14 cellular contexts compared by ENCODE assay signal in the genomic region with DNA sequence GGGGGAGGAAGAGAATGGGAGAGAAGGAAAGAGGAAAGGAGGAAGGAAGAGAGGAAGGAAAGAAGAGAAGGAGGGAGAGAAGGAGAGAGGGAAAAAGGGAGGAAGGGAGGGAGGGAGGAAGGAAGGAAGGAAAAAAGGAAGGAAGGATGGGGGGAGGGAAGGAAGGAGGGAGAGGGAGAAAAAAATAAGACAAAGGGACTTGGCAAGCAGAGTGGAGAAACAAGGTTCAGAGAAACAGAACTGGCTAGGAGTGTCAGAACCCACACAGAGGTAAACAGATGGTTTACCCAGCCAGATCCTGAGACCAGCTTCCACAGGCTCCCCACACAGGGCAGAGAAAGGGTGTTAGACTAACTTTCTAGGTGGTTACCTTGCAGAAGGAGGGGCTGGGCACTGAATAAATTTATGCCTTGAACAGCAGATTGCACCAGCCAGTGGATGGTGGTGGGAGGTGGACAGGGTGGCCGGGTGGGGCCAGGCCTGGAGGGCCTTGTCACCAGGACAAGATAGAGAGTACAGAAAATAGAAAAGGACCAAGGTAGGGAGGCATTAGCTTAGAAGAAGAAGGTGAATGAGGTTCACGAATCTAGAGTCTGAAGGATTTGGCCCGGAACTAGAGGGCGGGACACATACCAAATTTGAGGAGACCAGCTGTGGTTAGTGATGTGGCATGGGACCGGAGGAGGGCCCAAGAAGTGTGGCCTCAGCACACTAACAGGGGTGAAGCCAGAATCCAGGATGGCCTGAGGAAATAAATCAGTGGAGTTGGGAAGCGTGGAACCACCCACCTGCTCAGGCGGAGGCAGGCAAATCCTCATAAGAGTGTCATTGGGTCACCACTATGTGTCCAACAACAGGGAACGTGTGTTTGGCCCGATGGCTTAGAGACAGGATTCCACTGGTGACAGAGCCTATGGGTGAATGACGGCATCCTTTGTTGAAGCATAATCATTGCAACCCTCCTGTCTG. TPM values are rescaled to one million over a fixed set of nuclear protein-coding genes. Genes with fewer than 3 reads are reported as not detected.
DNase-seq lines count a peak whose midpoint lies in the region; ATAC-seq and TF ChIP-seq lines count a peak whose summit lies in the region.
"Had no signal": no experiment of that assay in that cellular context is flagged by ENCODE, and none has a peak within 500 bp of the region (broad histone marks: within the 10 kb centered on the region; RNA-seq: fewer than 3 reads in every experiment).

No MANE protein-coding gene starts in this region.

- H3K4me1 ChIP-seq in esophagus muscularis mucosa (peaks cover 14 to 31% (median 25%) of the 10 kb centered on the region in 4 donors), trophoblast cell (ENCODE audit: control insufficient read depth in 1 of 2, insufficient read depth in 2 of 2, low read length in 2 of 2) (peaks cover 0 to 7% of the 10 kb centered on the region in 2 experiments)

- WGBS in esophagus muscularis mucosa = 88% methylated on average over 10 of the region's 10 CpGs
- whole genome bisulfite sequencing in trophoblast cell (ENCODE audit: extremely low coverage, insufficient coverage, insufficient read length) = no CpG with 5 or more reads among the region's 10 CpGs

- TF ChIP-seq CTCF in AG04450 (IDR thresholded peaks at IDR 0.05; ENCODE audit: low read depth, low read length) (no peak), esophagus muscularis mucosa (IDR thresholded peaks at IDR 0.05) (no peak)

- CTCF ChIA-PET in AG04450 (lab: Charles Lee) = interaction anchor here (1.0 kb wide), 1 partner anchor 101 kb away, joined by 3 read pairs; no protein-coding TSS in a partner anchor

- no peak for TF ChIP-seq POLR2A in esophagus muscularis mucosa (IDR thresholded peaks at IDR 0.05; ENCODE audit: low read depth)

- no peak overlapping the region for H2BK5ac ChIP-seq in trophoblast cell (ENCODE audit: low read depth, low read length, poor library complexity)

- H3K27me3 ChIP-seq in AG04450 (ENCODE audit: control insufficient read depth, insufficient read depth, low read length) (no peaks in the 10 kb centered on the region), esophagus muscularis mucosa (no peaks in the 10 kb centered on the region), trophoblast cell (ENCODE audit: insufficient read depth, low read length) (no peaks in the 10 kb centered on the region)

- peak overlapping the region; percentile 16 for H4K91ac ChIP-seq in trophoblast cell (ENCODE audit: low read depth, low read length)

- TF ChIP-seq EP300 in esophagus muscularis mucosa (IDR thresholded peaks at IDR 0.05) = no peak

- H3K36me3 ChIP-seq in esophagus muscularis mucosa = peaks cover 0 to 16% (median 0%) of the 10 kb centered on the region in 4 donors
- no peaks in the 10 kb centered on the region for H3K36me3 ChIP-seq in trophoblast cell (ENCODE audit: control insufficient read depth in 1 of 2, insufficient read depth in 2 of 2, low read length in 2 of 2)

- H2AK5ac ChIP-seq in trophoblast cell (ENCODE audit: low read length) = no peak overlapping the region

- no peak overlapping the region for H4K8ac ChIP-seq in trophoblast cell (ENCODE audit: low read depth, low read length)

- intact Hi-C loops in esophagus muscularis mucosa (cut with DNase I) = no loop called here

- H3K18ac ChIP-seq in trophoblast cell (ENCODE audit: low read length) = no peak overlapping the region

- H3K4me3 ChIP-seq in AG04450 (ENCODE audit: low read depth, low read length) = no peak overlapping the region; the same call in 1 of the 2 replicates
- no peak overlapping the region for H3K4me3 ChIP-seq in esophagus muscularis mucosa
- H3K4me3 ChIP-seq in trophoblast cell (ENCODE audit: low read depth, low read length) = no peak overlapping the region

- H3K27ac ChIP-seq in AG04450 (ENCODE audit: low read depth, low read length) (peak overlapping the region; percentile 80), esophagus muscularis mucosa (replicated peaks in 1 of 4) (peak overlapping the region; percentile 50 to 78 (median 74)), trophoblast cell (ENCODE audit: low read depth, low read length) (no peak overlapping the region)

- no peak overlapping the region for H3K4me2 ChIP-seq in trophoblast cell (ENCODE audit: low read length)

- no peak overlapping the region for H3K9ac ChIP-seq in trophoblast cell (ENCODE audit: low read length)

- no peak overlapping the region for H4K12ac ChIP-seq in trophoblast cell (ENCODE audit: low read depth, low read length)

- no peak for DNase-seq in AG04450 (ENCODE audit: low read depth, low spot score)
- peak; percentile 8 for DNase-seq in RKO (ENCODE audit: low spot score)
- DNase-seq in esophagus muscularis mucosa (ENCODE audit: extremely low spot score) = no peak
- no peak for DNase-seq in trophoblast cell
- DNase-seq in putamen (ENCODE audit: low spot score) = no peak
- DNase-seq in stimulated activated naive CD4-positive, alpha-beta T cell treated with Interleukin-2 at 50 U/mL for 16 hours (lab: John Stamatoyannopoulos, UW) = no peak
- DNase-seq in NCI-H1694 (lab: John Stamatoyannopoulos, UW) = no peak
- DNase-seq: activated CD8-positive, alpha-beta T cell treated with anti-CD3 and anti-CD28 coated beads, Interleukin-2, amount 10 ng/mL, durations not matched to agents 7 days and 5 days; amniotic stem cell; CD4-positive, CD25-positive, alpha-beta regulatory T cell; erythroblast; NCI-H1930; stimulated activated CD8-positive, alpha-beta memory T cell treated with anti-CD3 and anti-CD28 coated beads, Interleukin-4, amount 100 ng/mL, for 48 hours had no signal

- H2BK12ac ChIP-seq in trophoblast cell (ENCODE audit: low read length) = no peak overlapping the region

- no peak for ATAC-seq in HG03565 (IDR thresholded peaks at IDR 0.05; ENCODE audit: unreplicated experiment)
- ATAC-seq: activated CD8-positive, alpha-beta T cell treated with anti-CD3 and anti-CD28 coated beads, Interleukin-2, amount 10 ng/mL, durations not matched to agents 7 days and 5 days had no signal

- no peaks in the 10 kb centered on the region for H3K9me3 ChIP-seq in AG04450 (ENCODE audit: control insufficient read depth, insufficient read depth, low read length)
- H3K9me3 ChIP-seq in esophagus muscularis mucosa = no peaks in the 10 kb centered on the region
- H3K9me3 ChIP-seq in trophoblast cell (ENCODE audit: insufficient read depth, low read depth, low read length) = no peaks in the 10 kb centered on the region

- no peaks in the 10 kb centered on the region for H3K79me2 ChIP-seq in trophoblast cell (ENCODE audit: control insufficient read depth, insufficient read depth, low read length, poor library complexity)

- H3K4ac ChIP-seq in trophoblast cell (ENCODE audit: low read depth, low read length) = no peak overlapping the region

- peaks cover 2% of the 10 kb centered on the region for H3K79me1 ChIP-seq in trophoblast cell (ENCODE audit: low read length)

- H2AFZ ChIP-seq in trophoblast cell (ENCODE audit: insufficient read depth, low read length, poor library complexity) = no peak overlapping the region

- H2BK120ac ChIP-seq in trophoblast cell (ENCODE audit: insufficient read depth, low read length, poor library complexity) = no peak overlapping the region

- H3K14ac ChIP-seq in trophoblast cell (ENCODE audit: low read length) = no peak overlapping the region

- no peak overlapping the region for H3K23ac ChIP-seq in trophoblast cell (ENCODE audit: low read length)

- POLR2A ChIA-PET in AG04450 (lab: Yijun Ruan, JAX) = interaction anchor here (0.6 to 1.4 kb wide), 4 partner anchors 8 to 177 kb away, joined by 3 to 4 read pairs (median 4); no protein-coding TSS in a partner anchor

RNA-seq across cellular contexts. Expression of a gene that starts 1.3 kb away (rescaled TPM):
- polyA plus RNA-seq in AG04450 (2011; rRNA removed) = 232 and 260 TPM in 2 replicates
- polyA minus RNA-seq in AG04450 (2011; rRNA and poly(A)+ RNA removed) = 189 and 207 TPM in 2 replicates
- total RNA-seq in esophagus muscularis mucosa = 100 to 1,000 TPM in 1 of 4 donors, 10 to 100 TPM in 3; 28.7 to 151 (median 77.7) TPM
- polyA plus RNA-seq in trophoblast cell (2013) = 1.8 and 2.2 TPM in 2 replicates
- total RNA-seq: activated CD8-positive, alpha-beta T cell treated with anti-CD3 and anti-CD28 coated beads, Interleukin-2, amount 10 ng/mL, durations not matched to agents 7 days and 5 days had no signal
- polyA plus RNA-seq: CD4-positive, CD25-positive, alpha-beta regulatory T cell had no signal

RNA-seq across cellular contexts. Expression of a gene that starts 45.3 kb away (rescaled TPM):
- polyA plus RNA-seq in AG04450 (2011; rRNA removed) = 0.09 TPM in 1 of 2 replicates, not detected in the other
- polyA minus RNA-seq in AG04450 (2011; rRNA and poly(A)+ RNA removed) = not detected in 2 replicates
- total RNA-seq in esophagus muscularis mucosa = 10 to 100 TPM in 1 of 4 donors, 1 to 10 TPM in 2, under 1 TPM in 1; 0.83 to 10.6 (median 6.5) TPM
- 0.17 and 0.23 TPM in 2 replicates for polyA plus RNA-seq in trophoblast cell (2013)
- total RNA-seq: activated CD8-positive, alpha-beta T cell treated with anti-CD3 and anti-CD28 coated beads, Interleukin-2, amount 10 ng/mL, durations not matched to agents 7 days and 5 days; CD4-positive, CD25-positive, alpha-beta regulatory T cell had no signal
- polyA plus RNA-seq: CD4-positive, CD25-positive, alpha-beta regulatory T cell had no signal
